8 cellular contexts compared by ENCODE assay signal in genomic region chr1:109619655-109620395, GRCh38. TPM values are rescaled to one million over a fixed set of nuclear protein-coding genes. Genes with fewer than 3 reads are reported as not detected.
DNase-seq lines count a peak whose midpoint lies in the region; ATAC-seq, FAIRE-seq and TF ChIP-seq lines count a peak whose summit lies in the region.

Gene AMPD2 (plus strand): TSS chr1:109619837. CDS start chr1:109621176, 1,339 bp downstream.

- intact Hi-C loops in testis (cut with DNase I; ENCODE audit: low total_unique reads): no loop called here

- H3K36me3 ChIP-seq in gastroesophageal sphincter (no peaks in the 10 kb centered on the region), testis (ENCODE audit: low read depth, missing control alignments) (no peaks in the 10 kb centered on the region)

- TF ChIP-seq CTCF in gastroesophageal sphincter (IDR thresholded peaks at IDR 0.05) (no peak), testis (IDR thresholded peaks at IDR 0.05) (no peak)

- TF ChIP-seq POLR2A in Raji (IDR thresholded peaks at IDR 0.05; ENCODE audit: insufficient read depth, low read depth, low read length) (peak; percentile 83), gastroesophageal sphincter (IDR thresholded peaks at IDR 0.05) (peak in 1 of 2 donors; percentile 39), testis (IDR thresholded peaks at IDR 0.05) (no peak)

- H3K9me3 ChIP-seq in gastroesophageal sphincter (no peaks in the 10 kb centered on the region), testis (no peaks in the 10 kb centered on the region)

- DNase-seq in COR-L47 (lab: John Stamatoyannopoulos, UW) (peak; percentile 57), HTR-8/SVneo (ENCODE audit: insufficient read length, low spot score) (peak; percentile 55), occipital lobe (lab: John Stamatoyannopoulos, UW) (no peak), testis (peak; percentile 75)
- DNase-seq in activated gamma-delta T cell treated with anti-CD3 and anti-CD28 coated beads, Interleukin-2, amount 50 U/mL, for 16 hours (ENCODE audit: low read depth): peak; percentile 54

- WGBS in gastroesophageal sphincter (ENCODE audit: low coverage in 1 of 2), 2 donors: 0% methylated on average over 13 of the region's 45 CpGs; no CpG with 5 or more reads in 1 of the 2 donors
- WGBS in testis, 2 donors: 1% methylated on average over 24 to 44 of the region's 45 CpGs

- ATAC-seq in GM19467 (IDR thresholded peaks at IDR 0.05; ENCODE audit: unreplicated experiment) (peak; percentile 45), gastroesophageal sphincter (peak; percentile 67)

- TF ChIP-seq EP300 in gastroesophageal sphincter (IDR thresholded peaks at IDR 0.05): no peak

- FAIRE-seq in HTR-8/SVneo (lab: Jason Lieb, UNC): no peak

- H3K27me3 ChIP-seq in gastroesophageal sphincter: no peaks in the 10 kb centered on the region
- no peaks in the 10 kb centered on the region for H3K27me3 ChIP-seq in testis

- peaks cover 0 to 61% (median 37%) of the 10 kb centered on the region in 3 donors for H3K4me1 ChIP-seq in gastroesophageal sphincter
- H3K4me1 ChIP-seq in testis: peaks cover 38% of the 10 kb centered on the region

- H3K27ac ChIP-seq in gastroesophageal sphincter: peak within 1 kb of the TSS; percentile 17 to 85 (median 82)
- peak within 1 kb of the TSS; percentile 68 to 87 for H3K27ac ChIP-seq in testis

- H3K4me3 ChIP-seq in gastroesophageal sphincter (peak within 1 kb of the TSS; percentile 37 to 66), testis (peak within 1 kb of the TSS; percentile 64 to 80)

RNA-seq across cellular contexts. Expression of gene AMPD2, which starts in this region (rescaled TPM):
- total RNA-seq in gastroesophageal sphincter: 10 to 100 TPM; 28.9 to 38.0 (median 35.6) TPM
- 49.4 TPM for total RNA-seq in occipital lobe
- 10 to 100 TPM; 54.4 to 54.5 TPM for total RNA-seq in testis
- 35.0 TPM for polyA plus RNA-seq in testis (ENCODE audit: insufficient read depth, low read depth, low replicate concordance)
